ENCODE assay signal across 1 cellular context in the genomic region with DNA sequence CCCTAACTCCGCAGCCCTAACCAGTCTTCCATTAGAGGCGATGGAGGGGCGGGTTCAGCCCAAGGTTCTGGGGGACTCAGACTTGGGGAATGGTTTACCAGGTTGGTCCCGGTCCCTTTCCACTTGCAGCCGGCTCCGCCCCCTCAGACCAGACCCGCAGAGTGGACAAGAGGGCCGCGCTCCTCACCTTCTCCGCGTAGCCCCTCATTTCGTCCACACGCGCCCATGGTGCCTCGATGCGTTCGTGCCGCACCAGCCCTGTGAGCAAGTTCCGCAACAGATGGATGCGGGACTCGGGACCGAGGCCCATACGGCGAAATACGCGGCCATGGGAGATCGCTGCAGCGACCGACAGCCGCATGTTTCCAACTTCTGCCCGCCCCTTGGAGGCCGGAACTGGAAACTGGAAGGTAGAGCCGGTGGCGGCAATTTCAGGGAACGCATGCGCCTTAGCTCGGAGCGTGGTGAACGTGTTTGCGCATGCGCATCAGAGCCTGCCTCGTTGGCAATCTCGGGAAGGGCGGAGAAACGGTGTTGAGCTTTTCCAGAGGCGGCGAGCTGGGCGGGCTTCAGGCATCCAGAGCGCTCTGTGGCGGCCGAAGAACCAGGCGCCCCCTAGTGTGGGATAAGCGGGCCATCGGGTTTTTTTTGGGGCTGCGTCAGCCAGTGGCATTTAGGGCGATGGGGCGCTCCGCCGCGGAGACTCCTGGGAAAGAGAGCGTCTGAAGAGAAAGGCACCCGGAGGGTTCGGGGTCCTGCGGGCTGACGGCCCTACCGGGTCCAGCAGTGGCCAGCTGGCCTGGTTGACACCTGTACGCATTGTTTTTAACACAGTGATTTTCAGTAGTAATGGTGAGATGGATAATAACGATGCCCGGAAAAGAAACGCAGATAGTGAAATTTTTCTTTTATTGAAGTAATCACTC.
TF ChIP-seq lines count a peak whose summit lies in the region.

A gene (minus strand): TSS at position 405 of the 926 bp plus-strand sequence. CDS start 44 bp downstream, at position 361.

TF ChIP-seq in HepG2, 621 proteins besides CTCF, POLR2A, EP300 and RAD21 (continued from another document and continues in another):
- TF ChIP-seq, protein P1, sequence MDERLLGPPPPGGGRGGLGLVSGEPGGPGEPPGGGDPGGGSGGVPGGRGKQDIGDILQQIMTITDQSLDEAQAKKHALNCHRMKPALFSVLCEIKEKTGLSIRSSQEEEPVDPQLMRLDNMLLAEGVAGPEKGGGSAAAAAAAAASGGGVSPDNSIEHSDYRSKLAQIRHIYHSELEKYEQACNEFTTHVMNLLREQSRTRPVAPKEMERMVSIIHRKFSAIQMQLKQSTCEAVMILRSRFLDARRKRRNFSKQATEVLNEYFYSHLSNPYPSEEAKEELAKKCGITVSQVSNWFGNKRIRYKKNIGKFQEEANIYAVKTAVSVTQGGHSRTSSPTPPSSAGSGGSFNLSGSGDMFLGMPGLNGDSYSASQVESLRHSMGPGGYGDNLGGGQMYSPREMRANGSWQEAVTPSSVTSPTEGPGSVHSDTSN (CRISPR knock-in tag; IDR thresholded peaks at IDR 0.05) = no peak
- TF ChIP-seq, protein P2, sequence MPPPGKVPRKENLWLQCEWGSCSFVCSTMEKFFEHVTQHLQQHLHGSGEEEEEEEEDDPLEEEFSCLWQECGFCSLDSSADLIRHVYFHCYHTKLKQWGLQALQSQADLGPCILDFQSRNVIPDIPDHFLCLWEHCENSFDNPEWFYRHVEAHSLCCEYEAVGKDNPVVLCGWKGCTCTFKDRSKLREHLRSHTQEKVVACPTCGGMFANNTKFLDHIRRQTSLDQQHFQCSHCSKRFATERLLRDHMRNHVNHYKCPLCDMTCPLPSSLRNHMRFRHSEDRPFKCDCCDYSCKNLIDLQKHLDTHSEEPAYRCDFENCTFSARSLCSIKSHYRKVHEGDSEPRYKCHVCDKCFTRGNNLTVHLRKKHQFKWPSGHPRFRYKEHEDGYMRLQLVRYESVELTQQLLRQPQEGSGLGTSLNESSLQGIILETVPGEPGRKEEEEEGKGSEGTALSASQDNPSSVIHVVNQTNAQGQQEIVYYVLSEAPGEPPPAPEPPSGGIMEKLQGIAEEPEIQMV (CRISPR knock-in tag; IDR thresholded peaks at IDR 0.05; ENCODE audit: low read depth) = no peak
- no peak for TF ChIP-seq HNRNPUL1 (IDR thresholded peaks at IDR 0.05; ENCODE audit: low read depth, low read length)
- peak; percentile 79; the same call in 1 of the 2 replicates for TF ChIP-seq HOXA3 (CRISPR knock-in tag; IDR thresholded peaks at IDR 0.05)
- TF ChIP-seq RFXAP (CRISPR knock-in tag; IDR thresholded peaks at IDR 0.05; ENCODE audit: borderline replicate concordance) = peak; percentile 92; the same call in 1 of the 2 replicates
- TF ChIP-seq ZNF720 (CRISPR knock-in tag; IDR thresholded peaks at IDR 0.05) = no peak
- TF ChIP-seq, protein P3, sequence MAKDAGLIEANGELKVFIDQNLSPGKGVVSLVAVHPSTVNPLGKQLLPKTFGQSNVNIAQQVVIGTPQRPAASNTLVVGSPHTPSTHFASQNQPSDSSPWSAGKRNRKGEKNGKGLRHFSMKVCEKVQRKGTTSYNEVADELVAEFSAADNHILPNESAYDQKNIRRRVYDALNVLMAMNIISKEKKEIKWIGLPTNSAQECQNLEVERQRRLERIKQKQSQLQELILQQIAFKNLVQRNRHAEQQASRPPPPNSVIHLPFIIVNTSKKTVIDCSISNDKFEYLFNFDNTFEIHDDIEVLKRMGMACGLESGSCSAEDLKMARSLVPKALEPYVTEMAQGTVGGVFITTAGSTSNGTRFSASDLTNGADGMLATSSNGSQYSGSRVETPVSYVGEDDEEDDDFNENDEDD (CRISPR knock-in tag; IDR thresholded peaks at IDR 0.05; ENCODE audit: borderline replicate concordance) = peak; percentile 94
- TF ChIP-seq, protein P4, sequence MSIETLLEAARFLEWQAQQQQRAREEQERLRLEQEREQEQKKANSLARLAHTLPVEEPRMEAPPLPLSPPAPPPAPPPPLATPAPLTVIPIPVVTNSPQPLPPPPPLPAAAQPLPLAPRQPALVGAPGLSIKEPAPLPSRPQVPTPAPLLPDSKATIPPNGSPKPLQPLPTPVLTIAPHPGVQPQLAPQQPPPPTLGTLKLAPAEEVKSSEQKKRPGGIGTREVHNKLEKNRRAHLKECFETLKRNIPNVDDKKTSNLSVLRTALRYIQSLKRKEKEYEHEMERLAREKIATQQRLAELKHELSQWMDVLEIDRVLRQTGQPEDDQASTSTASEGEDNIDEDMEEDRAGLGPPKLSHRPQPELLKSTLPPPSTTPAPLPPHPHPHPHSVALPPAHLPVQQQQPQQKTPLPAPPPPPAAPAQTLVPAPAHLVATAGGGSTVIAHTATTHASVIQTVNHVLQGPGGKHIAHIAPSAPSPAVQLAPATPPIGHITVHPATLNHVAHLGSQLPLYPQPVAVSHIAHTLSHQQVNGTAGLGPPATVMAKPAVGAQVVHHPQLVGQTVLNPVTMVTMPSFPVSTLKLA (IDR thresholded peaks at IDR 0.05) = peak; percentile 69
- peak; percentile 86 for TF ChIP-seq MEIS2 (CRISPR knock-in tag; IDR thresholded peaks at IDR 0.05)
- peak; percentile 93 for TF ChIP-seq WIZ (CRISPR knock-in tag; IDR thresholded peaks at IDR 0.05)
- TF ChIP-seq, protein P5, sequence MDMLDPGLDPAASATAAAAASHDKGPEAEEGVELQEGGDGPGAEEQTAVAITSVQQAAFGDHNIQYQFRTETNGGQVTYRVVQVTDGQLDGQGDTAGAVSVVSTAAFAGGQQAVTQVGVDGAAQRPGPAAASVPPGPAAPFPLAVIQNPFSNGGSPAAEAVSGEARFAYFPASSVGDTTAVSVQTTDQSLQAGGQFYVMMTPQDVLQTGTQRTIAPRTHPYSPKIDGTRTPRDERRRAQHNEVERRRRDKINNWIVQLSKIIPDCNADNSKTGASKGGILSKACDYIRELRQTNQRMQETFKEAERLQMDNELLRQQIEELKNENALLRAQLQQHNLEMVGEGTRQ (IDR thresholded peaks at IDR 0.05; ENCODE audit: low read depth, low read length) = no peak
- TF ChIP-seq, protein P5 (CRISPR knock-in tag; IDR thresholded peaks at IDR 0.05; ENCODE audit: borderline replicate concordance) = no peak; the same call in 1 of the 2 replicates
- TF ChIP-seq ZNF776 (CRISPR knock-in tag; IDR thresholded peaks at IDR 0.05) = peak; percentile 86
- peak; percentile 37; the same call in 1 of the 2 replicates for TF ChIP-seq ZSCAN12 (CRISPR knock-in tag; IDR thresholded peaks at IDR 0.05)
- TF ChIP-seq, protein P6, sequence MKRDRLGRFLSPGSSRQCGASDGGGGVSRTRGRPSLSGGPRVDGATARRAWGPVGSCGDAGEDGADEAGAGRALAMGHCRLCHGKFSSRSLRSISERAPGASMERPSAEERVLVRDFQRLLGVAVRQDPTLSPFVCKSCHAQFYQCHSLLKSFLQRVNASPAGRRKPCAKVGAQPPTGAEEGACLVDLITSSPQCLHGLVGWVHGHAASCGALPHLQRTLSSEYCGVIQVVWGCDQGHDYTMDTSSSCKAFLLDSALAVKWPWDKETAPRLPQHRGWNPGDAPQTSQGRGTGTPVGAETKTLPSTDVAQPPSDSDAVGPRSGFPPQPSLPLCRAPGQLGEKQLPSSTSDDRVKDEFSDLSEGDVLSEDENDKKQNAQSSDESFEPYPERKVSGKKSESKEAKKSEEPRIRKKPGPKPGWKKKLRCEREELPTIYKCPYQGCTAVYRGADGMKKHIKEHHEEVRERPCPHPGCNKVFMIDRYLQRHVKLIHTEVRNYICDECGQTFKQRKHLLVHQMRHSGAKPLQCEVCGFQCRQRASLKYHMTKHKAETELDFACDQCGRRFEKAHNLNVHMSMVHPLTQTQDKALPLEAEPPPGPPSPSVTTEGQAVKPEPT (CRISPR knock-in tag; IDR thresholded peaks at IDR 0.05; ENCODE audit: low read depth) = peak; percentile 92; the same call in 1 of the 2 replicates
- TF ChIP-seq, protein P7, sequence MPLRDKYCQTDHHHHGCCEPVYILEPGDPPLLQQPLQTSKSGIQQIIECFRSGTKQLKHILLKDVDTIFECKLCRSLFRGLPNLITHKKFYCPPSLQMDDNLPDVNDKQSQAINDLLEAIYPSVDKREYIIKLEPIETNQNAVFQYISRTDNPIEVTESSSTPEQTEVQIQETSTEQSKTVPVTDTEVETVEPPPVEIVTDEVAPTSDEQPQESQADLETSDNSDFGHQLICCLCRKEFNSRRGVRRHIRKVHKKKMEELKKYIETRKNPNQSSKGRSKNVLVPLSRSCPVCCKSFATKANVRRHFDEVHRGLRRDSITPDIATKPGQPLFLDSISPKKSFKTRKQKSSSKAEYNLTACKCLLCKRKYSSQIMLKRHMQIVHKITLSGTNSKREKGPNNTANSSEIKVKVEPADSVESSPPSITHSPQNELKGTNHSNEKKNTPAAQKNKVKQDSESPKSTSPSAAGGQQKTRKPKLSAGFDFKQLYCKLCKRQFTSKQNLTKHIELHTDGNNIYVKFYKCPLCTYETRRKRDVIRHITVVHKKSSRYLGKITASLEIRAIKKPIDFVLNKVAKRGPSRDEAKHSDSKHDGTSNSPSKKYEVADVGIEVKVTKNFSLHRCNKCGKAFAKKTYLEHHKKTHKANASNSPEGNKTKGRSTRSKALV (CRISPR knock-in tag; IDR thresholded peaks at IDR 0.05) = peak; percentile 69; the same call in 1 of the 2 replicates
- peak; percentile 97; the same call in 1 of the 2 replicates for TF ChIP-seq NFKB2 (CRISPR knock-in tag; IDR thresholded peaks at IDR 0.05; ENCODE audit: borderline replicate concordance)
- peak; percentile 64; the same call in 1 of the 2 replicates for TF ChIP-seq NAIF1 (CRISPR knock-in tag; IDR thresholded peaks at IDR 0.05; ENCODE audit: borderline replicate concordance)
- TF ChIP-seq ZNF563 (CRISPR knock-in tag; IDR thresholded peaks at IDR 0.05) = peak; percentile 94
- no peak for TF ChIP-seq PCBP2 (optimal IDR thresholded peaks at IDR 0.05; ENCODE audit: low read depth, low read length, poor library complexity, severe bottlenecking)
- TF ChIP-seq YEATS4 (CRISPR knock-in tag; IDR thresholded peaks at IDR 0.05; ENCODE audit: borderline replicate concordance) = peak; percentile 93
- TF ChIP-seq GABPA (IDR thresholded peaks at IDR 0.05; ENCODE audit: low read depth, low read length) = peak; percentile 70
- peak; percentile 91 for TF ChIP-seq GABPA (CRISPR knock-in tag; IDR thresholded peaks at IDR 0.05; ENCODE audit: low read depth)
- peak; percentile 99 for TF ChIP-seq DMAP1 (CRISPR knock-in tag; IDR thresholded peaks at IDR 0.05)
- TF ChIP-seq, protein P8, sequence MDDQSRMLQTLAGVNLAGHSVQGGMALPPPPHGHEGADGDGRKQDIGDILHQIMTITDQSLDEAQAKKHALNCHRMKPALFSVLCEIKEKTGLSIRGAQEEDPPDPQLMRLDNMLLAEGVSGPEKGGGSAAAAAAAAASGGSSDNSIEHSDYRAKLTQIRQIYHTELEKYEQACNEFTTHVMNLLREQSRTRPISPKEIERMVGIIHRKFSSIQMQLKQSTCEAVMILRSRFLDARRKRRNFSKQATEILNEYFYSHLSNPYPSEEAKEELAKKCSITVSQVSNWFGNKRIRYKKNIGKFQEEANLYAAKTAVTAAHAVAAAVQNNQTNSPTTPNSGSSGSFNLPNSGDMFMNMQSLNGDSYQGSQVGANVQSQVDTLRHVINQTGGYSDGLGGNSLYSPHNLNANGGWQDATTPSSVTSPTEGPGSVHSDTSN (CRISPR knock-in tag; IDR thresholded peaks at IDR 0.05; ENCODE audit: borderline replicate concordance) = no peak
- peak; percentile 89 for TF ChIP-seq KAT8 (CRISPR knock-in tag; IDR thresholded peaks at IDR 0.05)
- TF ChIP-seq SRY (CRISPR knock-in tag; IDR thresholded peaks at IDR 0.05) = peak; percentile 99
- peak; percentile 24; the same call in 1 of the 2 replicates for TF ChIP-seq ESRRA (CRISPR knock-in tag; IDR thresholded peaks at IDR 0.05; ENCODE audit: low read depth)
- peak; percentile 98; the same call in 1 of the 2 replicates for TF ChIP-seq ZNF598 (CRISPR knock-in tag; IDR thresholded peaks at IDR 0.05; ENCODE audit: borderline replicate concordance)
- TF ChIP-seq XBP1 (CRISPR knock-in tag; IDR thresholded peaks at IDR 0.05) = no peak; the same call in 1 of the 2 replicates
- TF ChIP-seq, protein P9, sequence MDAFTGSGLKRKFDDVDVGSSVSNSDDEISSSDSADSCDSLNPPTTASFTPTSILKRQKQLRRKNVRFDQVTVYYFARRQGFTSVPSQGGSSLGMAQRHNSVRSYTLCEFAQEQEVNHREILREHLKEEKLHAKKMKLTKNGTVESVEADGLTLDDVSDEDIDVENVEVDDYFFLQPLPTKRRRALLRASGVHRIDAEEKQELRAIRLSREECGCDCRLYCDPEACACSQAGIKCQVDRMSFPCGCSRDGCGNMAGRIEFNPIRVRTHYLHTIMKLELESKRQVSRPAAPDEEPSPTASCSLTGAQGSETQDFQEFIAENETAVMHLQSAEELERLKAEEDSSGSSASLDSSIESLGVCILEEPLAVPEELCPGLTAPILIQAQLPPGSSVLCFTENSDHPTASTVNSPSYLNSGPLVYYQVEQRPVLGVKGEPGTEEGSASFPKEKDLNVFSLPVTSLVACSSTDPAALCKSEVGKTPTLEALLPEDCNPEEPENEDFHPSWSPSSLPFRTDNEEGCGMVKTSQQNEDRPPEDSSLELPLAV (CRISPR knock-in tag; conservative IDR thresholded peaks at IDR 0.05; ENCODE audit: low read depth) = no peak
- TF ChIP-seq BORCS8-MEF2B (CRISPR knock-in tag; IDR thresholded peaks at IDR 0.05) = peak; percentile 94
- no peak for TF ChIP-seq ZFAT (CRISPR knock-in tag; conservative IDR thresholded peaks at IDR 0.05)
- TF ChIP-seq, protein P10, sequence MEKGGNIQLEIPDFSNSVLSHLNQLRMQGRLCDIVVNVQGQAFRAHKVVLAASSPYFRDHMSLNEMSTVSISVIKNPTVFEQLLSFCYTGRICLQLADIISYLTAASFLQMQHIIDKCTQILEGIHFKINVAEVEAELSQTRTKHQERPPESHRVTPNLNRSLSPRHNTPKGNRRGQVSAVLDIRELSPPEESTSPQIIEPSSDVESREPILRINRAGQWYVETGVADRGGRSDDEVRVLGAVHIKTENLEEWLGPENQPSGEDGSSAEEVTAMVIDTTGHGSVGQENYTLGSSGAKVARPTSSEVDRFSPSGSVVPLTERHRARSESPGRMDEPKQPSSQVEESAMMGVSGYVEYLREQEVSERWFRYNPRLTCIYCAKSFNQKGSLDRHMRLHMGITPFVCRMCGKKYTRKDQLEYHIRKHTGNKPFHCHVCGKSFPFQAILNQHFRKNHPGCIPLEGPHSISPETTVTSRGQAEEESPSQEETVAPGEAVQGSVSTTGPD (CRISPR knock-in tag; IDR thresholded peaks at IDR 0.05) = peak; percentile 60; the same call in 1 of the 2 replicates
